In genomic region chr11:43543313-43543712, GRCh38 we compare ENCODE assay signal across 25 cellular contexts.
"Had no signal": no experiment of that assay in that cellular context is flagged by ENCODE, and none has a peak within 500 bp of the region (broad histone marks: within the 10 kb centered on the region; RNA-seq: fewer than 3 reads in every experiment).

No MANE protein-coding gene starts in this region.

- DNase-seq: activated CD4-positive, alpha-beta T cell treated with anti-CD3 and anti-CD28 coated beads for 1 hour; activated CD4-positive, alpha-beta T cell treated with anti-CD3 and anti-CD28 coated beads, Interleukin-2, amount 50 U/mL, for 1 hour; activated CD8-positive, alpha-beta T cell treated with anti-CD3 and anti-CD28 coated beads, Interleukin-2, amount 10 ng/mL, durations not matched to agents 7 days and 5 days; activated gamma-delta T cell; activated naive CD4-positive, alpha-beta T cell treated with anti-CD3 and anti-CD28 coated beads, Interleukin-2, amount 50 U/mL, for 16 hours; activated naive CD8-positive, alpha-beta T cell treated with anti-CD3 and anti-CD28 coated beads, Interleukin-2, amount 50 U/mL, for 24 hours; body of pancreas; central memory CD4-positive, alpha-beta T cell; effector memory CD8-positive, alpha-beta T cell; esophagus squamous epithelium; head of caudate nucleus; hypothalamus; left colon; mesenchymal stem cell; occipital lobe; posterior cingulate gyrus; small intestine; stimulated activated CD4-positive, alpha-beta T cell treated with anti-CD3 and anti-CD28 coated beads, Interleukin-15, amount 100 ng/mL, for 24 hours; stimulated activated naive B cell treated with anti-CD40 and anti-IgM and Interleukin-4, amounts not matched to agents 10 μg/mL and 1 μg/mL and 100 μg/mL, for 72 hours; T-helper 9 cell; transverse colon; uterus had no signal

- H3K9me3 ChIP-seq: body of pancreas, transverse colon, uterus had no signal

- H3K4me1 ChIP-seq: uterus had no signal

- H3K27ac ChIP-seq: body of pancreas, esophagus squamous epithelium, gastroesophageal sphincter, transverse colon, uterus had no signal

- H3K9me3 Mint-ChIP-seq: activated naive CD8-positive, alpha-beta T cell treated with anti-CD3 and anti-CD28 coated beads, Interleukin-2, amount 50 U/mL, for 24 hours; activated T-helper 1 cell treated with anti-CD3 and anti-CD28 coated beads, Interleukin-12 subunit alpha, Interleukin-12 subunit beta, Interleukin-2, Interleukin-4 antibody, amounts not matched to agents 30 ng/mL and 10 ng/mL and 1 ng/mL, durations not matched to agents 14 hours and 24 hours and 36 hours; effector memory CD8-positive, alpha-beta T cell had no signal

- H3K27ac Mint-ChIP-seq: activated CD8-positive, alpha-beta T cell treated with anti-CD3 and anti-CD28 coated beads, Interleukin-2, amount 10 ng/mL, durations not matched to agents 7 days and 5 days; activated naive CD8-positive, alpha-beta T cell treated with anti-CD3 and anti-CD28 coated beads, Interleukin-2, amount 50 U/mL, for 24 hours; activated T-helper 1 cell treated with anti-CD3 and anti-CD28 coated beads, Interleukin-12 subunit alpha, Interleukin-12 subunit beta, Interleukin-2, Interleukin-4 antibody, amounts not matched to agents 30 ng/mL and 10 ng/mL and 1 ng/mL, durations not matched to agents 14 hours and 24 hours and 36 hours; effector memory CD8-positive, alpha-beta T cell; nephron; stimulated activated naive B cell treated with anti-CD40 and anti-IgM and Interleukin-4, amounts not matched to agents 10 μg/mL and 1 μg/mL and 100 μg/mL, for 72 hours had no signal

- H3K36me3 ChIP-seq: esophagus squamous epithelium, gastroesophageal sphincter, transverse colon, uterus had no signal

- H3K27me3 ChIP-seq: body of pancreas had no signal

- H3K4me3 Mint-ChIP-seq: activated CD8-positive, alpha-beta T cell treated with anti-CD3 and anti-CD28 coated beads, Interleukin-2, amount 10 ng/mL, durations not matched to agents 7 days and 5 days; activated naive CD8-positive, alpha-beta T cell treated with anti-CD3 and anti-CD28 coated beads, Interleukin-2, amount 50 U/mL, for 24 hours; activated T-helper 1 cell treated with anti-CD3 and anti-CD28 coated beads, Interleukin-12 subunit alpha, Interleukin-12 subunit beta, Interleukin-2, Interleukin-4 antibody, amounts not matched to agents 30 ng/mL and 10 ng/mL and 1 ng/mL, durations not matched to agents 14 hours and 24 hours and 36 hours; effector memory CD8-positive, alpha-beta T cell; nephron; stimulated activated naive B cell treated with anti-CD40 and anti-IgM and Interleukin-4, amounts not matched to agents 10 μg/mL and 1 μg/mL and 100 μg/mL, for 72 hours had no signal

- H3K4me1 Mint-ChIP-seq: activated naive CD8-positive, alpha-beta T cell treated with anti-CD3 and anti-CD28 coated beads, Interleukin-2, amount 50 U/mL, for 24 hours; nephron had no signal

- H3K4me3 ChIP-seq: body of pancreas, esophagus squamous epithelium, gastroesophageal sphincter, transverse colon, uterus had no signal
